Comparison of ENCODE assay signal across 1 cellular context in the genomic region with DNA sequence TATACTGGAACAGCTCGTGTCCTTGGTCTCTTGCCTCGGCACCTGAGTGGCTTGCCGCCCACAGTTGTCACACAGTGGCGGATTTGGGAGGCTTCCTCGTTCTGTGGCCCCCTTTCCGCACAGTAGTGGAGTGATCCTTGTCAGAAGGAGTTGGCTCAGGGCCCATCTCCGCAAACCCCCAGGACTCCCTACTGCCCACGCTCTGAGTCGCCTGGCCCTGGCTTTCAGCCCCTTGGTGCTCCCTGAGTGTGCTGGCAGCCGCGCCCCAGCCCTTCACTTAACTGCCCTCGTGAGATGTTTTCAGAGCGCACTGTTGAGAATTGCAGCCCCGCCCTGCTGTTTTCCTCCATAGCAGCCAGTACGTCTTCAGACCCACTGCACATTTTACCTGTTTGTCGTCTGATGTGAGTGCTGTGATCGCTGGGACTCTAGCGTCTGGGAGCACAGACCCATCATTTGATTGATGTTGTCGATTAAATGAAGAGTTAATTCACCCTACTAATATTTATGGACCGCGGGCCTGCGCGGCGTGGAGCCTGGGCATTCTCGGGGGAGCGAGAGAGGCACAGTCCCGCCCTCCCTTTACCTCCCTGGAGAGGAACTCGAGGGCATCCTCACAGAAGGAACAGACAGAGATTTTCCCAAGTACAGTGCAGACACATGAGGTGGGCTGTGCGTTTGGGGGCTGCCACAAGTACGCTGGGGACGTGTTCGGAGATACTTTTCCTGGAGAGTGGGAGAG.
TF ChIP-seq lines count a peak whose summit lies in the region.

No MANE protein-coding gene starts in this region.

TF ChIP-seq in GM23338, 12 proteins besides CTCF, POLR2A, EP300 and RAD21 (continued from another document):
- TF ChIP-seq, protein P1, sequence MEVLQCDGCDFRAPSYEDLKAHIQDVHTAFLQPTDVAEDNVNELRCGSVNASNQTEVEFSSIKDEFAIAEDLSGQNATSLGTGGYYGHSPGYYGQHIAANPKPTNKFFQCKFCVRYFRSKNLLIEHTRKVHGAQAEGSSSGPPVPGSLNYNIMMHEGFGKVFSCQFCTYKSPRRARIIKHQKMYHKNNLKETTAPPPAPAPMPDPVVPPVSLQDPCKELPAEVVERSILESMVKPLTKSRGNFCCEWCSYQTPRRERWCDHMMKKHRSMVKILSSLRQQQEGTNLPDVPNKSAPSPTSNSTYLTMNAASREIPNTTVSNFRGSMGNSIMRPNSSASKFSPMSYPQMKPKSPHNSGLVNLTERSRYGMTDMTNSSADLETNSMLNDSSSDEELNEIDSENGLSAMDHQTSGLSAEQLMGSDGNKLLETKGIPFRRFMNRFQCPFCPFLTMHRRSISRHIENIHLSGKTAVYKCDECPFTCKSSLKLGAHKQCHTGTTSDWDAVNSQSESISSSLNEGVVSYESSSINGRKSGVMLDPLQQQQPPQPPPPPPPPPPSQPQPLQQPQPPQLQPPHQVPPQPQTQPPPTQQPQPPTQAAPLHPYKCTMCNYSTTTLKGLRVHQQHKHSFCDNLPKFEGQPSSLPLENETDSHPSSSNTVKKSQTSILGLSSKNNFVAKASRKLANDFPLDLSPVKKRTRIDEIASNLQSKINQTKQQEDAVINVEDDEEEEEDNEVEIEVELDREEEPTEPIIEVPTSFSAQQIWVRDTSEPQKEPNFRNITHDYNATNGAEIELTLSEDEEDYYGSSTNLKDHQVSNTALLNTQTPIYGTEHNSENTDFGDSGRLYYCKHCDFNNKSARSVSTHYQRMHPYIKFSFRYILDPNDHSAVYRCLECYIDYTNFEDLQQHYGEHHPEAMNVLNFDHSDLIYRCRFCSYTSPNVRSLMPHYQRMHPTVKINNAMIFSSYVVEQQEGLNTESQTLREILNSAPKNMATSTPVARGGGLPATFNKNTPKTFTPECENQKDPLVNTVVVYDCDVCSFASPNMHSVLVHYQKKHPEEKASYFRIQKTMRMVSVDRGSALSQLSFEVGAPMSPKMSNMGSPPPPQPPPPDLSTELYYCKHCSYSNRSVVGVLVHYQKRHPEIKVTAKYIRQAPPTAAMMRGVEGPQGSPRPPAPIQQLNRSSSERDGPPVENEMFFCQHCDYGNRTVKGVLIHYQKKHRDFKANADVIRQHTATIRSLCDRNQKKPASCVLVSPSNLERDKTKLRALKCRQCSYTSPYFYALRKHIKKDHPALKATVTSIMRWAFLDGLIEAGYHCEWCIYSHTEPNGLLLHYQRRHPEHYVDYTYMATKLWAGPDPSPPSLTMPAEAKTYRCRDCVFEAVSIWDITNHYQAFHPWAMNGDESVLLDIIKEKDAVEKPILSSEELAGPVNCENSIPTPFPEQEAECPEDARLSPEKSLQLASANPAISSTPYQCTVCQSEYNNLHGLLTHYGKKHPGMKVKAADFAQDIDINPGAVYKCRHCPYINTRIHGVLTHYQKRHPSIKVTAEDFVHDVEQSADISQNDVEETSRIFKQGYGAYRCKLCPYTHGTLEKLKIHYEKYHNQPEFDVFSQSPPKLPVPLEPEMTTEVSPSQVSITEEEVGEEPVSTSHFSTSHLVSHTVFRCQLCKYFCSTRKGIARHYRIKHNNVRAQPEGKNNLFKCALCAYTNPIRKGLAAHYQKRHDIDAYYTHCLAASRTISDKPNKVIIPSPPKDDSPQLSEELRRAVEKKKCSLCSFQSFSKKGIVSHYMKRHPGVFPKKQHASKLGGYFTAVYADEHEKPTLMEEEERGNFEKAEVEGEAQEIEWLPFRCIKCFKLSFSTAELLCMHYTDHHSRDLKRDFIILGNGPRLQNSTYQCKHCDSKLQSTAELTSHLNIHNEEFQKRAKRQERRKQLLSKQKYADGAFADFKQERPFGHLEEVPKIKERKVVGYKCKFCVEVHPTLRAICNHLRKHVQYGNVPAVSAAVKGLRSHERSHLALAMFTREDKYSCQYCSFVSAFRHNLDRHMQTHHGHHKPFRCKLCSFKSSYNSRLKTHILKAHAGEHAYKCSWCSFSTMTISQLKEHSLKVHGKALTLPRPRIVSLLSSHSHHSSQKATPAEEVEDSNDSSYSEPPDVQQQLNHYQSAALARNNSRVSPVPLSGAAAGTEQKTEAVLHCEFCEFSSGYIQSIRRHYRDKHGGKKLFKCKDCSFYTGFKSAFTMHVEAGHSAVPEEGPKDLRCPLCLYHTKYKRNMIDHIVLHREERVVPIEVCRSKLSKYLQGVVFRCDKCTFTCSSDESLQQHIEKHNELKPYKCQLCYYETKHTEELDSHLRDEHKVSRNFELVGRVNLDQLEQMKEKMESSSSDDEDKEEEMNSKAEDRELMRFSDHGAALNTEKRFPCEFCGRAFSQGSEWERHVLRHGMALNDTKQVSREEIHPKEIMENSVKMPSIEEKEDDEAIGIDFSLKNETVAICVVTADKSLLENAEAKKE (CRISPR knock-in tag; IDR thresholded peaks at IDR 0.05) = no peak
- TF ChIP-seq, protein P2, sequence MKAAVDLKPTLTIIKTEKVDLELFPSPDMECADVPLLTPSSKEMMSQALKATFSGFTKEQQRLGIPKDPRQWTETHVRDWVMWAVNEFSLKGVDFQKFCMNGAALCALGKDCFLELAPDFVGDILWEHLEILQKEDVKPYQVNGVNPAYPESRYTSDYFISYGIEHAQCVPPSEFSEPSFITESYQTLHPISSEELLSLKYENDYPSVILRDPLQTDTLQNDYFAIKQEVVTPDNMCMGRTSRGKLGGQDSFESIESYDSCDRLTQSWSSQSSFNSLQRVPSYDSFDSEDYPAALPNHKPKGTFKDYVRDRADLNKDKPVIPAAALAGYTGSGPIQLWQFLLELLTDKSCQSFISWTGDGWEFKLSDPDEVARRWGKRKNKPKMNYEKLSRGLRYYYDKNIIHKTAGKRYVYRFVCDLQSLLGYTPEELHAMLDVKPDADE (IDR thresholded peaks at IDR 0.05) = no peak
- TF ChIP-seq EZH2 (IDR thresholded peaks at IDR 0.05; ENCODE audit: low read depth, unreplicated experiment) (no peak), ZNF114 (CRISPR knock-in tag; IDR thresholded peaks at IDR 0.05) (no peak), EZH2phosphoT487 (IDR thresholded peaks at IDR 0.05; ENCODE audit: unreplicated experiment) (no peak), STAT1 (IDR thresholded peaks at IDR 0.05; ENCODE audit: unreplicated experiment) (no peak), JUNB (IDR thresholded peaks at IDR 0.05; ENCODE audit: unreplicated experiment) (no peak), NANOG (IDR thresholded peaks at IDR 0.05; ENCODE audit: borderline replicate concordance) (no peak), POLR2AphosphoS5 (IDR thresholded peaks at IDR 0.05; ENCODE audit: low read depth) (no peak)
- TF ChIP-seq, protein P3, sequence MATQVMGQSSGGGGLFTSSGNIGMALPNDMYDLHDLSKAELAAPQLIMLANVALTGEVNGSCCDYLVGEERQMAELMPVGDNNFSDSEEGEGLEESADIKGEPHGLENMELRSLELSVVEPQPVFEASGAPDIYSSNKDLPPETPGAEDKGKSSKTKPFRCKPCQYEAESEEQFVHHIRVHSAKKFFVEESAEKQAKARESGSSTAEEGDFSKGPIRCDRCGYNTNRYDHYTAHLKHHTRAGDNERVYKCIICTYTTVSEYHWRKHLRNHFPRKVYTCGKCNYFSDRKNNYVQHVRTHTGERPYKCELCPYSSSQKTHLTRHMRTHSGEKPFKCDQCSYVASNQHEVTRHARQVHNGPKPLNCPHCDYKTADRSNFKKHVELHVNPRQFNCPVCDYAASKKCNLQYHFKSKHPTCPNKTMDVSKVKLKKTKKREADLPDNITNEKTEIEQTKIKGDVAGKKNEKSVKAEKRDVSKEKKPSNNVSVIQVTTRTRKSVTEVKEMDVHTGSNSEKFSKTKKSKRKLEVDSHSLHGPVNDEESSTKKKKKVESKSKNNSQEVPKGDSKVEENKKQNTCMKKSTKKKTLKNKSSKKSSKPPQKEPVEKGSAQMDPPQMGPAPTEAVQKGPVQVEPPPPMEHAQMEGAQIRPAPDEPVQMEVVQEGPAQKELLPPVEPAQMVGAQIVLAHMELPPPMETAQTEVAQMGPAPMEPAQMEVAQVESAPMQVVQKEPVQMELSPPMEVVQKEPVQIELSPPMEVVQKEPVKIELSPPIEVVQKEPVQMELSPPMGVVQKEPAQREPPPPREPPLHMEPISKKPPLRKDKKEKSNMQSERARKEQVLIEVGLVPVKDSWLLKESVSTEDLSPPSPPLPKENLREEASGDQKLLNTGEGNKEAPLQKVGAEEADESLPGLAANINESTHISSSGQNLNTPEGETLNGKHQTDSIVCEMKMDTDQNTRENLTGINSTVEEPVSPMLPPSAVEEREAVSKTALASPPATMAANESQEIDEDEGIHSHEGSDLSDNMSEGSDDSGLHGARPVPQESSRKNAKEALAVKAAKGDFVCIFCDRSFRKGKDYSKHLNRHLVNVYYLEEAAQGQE (IDR thresholded peaks at IDR 0.05; ENCODE audit: unreplicated experiment) = no peak
